Comparison of ENCODE assay signal across 8 cellular contexts in genomic region chr11:46361283-46362145, GRCh38. TPM values are rescaled to one million over a fixed set of nuclear protein-coding genes. Genes with fewer than 3 reads are reported as not detected.
DNase-seq lines count a peak whose midpoint lies in the region; ATAC-seq and TF ChIP-seq lines count a peak whose summit lies in the region.

No MANE protein-coding gene starts in this region.

- WGBS in transverse colon (ENCODE audit: low coverage in 1 of 2), 2 donors = 48 to 63% methylated on average over 2 to 26 of the region's 26 CpGs

- no peaks in the 10 kb centered on the region for H3K9me2 ChIP-seq in GM23338 (ENCODE audit: insufficient read depth)

- H3K4me1 ChIP-seq in GM23338 (ENCODE audit: insufficient read depth) (peaks cover 22% of the 10 kb centered on the region), endocrine pancreas (ENCODE audit: control insufficient read depth, insufficient read depth, low read length) (no peaks in the 10 kb centered on the region), transverse colon (peaks cover 17 to 46% (median 25%) of the 10 kb centered on the region in 4 donors)

- no peaks in the 10 kb centered on the region for H3K9me3 Mint-ChIP-seq in GM23338
- no peaks in the 10 kb centered on the region for H3K9me3 Mint-ChIP-seq in activated CD4-positive, alpha-beta T cell treated with anti-CD3 and anti-CD28 coated beads, Interleukin-2, amount 10 ng/mL, durations not matched to agents 24 days and 14 days
- H3K9me3 Mint-ChIP-seq in natural killer cell treated with Interleukin-12 subunit alpha and Interleukin-12 subunit beta and Interleukin-15 and Interleukin-18, amount 100 ng/mL, for 72 hours = no peaks in the 10 kb centered on the region

- H3K4me2 ChIP-seq in GM23338 = no peak overlapping the region

- peak; percentile 17 for ATAC-seq in GM23338
- peak; percentile 85 to 86 for ATAC-seq in natural killer cell treated with Interleukin-12 subunit alpha and Interleukin-12 subunit beta and Interleukin-15 and Interleukin-18, amount 100 ng/mL, for 72 hours

- peaks cover 3% of the 10 kb centered on the region; the same call in 2 of the 3 replicates for H3K36me3 Mint-ChIP-seq in GM23338 (ENCODE audit: low read depth)
- peaks cover 4% of the 10 kb centered on the region for H3K36me3 Mint-ChIP-seq in activated CD4-positive, alpha-beta T cell treated with anti-CD3 and anti-CD28 coated beads, Interleukin-2, amount 10 ng/mL, durations not matched to agents 24 days and 14 days (ENCODE audit: low read depth)
- H3K36me3 Mint-ChIP-seq in natural killer cell treated with Interleukin-12 subunit alpha and Interleukin-12 subunit beta and Interleukin-15 and Interleukin-18, amount 100 ng/mL, for 72 hours = no peaks in the 10 kb centered on the region

- H2AFZ ChIP-seq in GM23338 = no peak overlapping the region

- H4K20me1 ChIP-seq in GM23338 (replicated peaks; ENCODE audit: insufficient read depth) = peaks cover 23% of the 10 kb centered on the region

- H3K9me3 ChIP-seq in endocrine pancreas (ENCODE audit: control insufficient read depth, low read length) = no peaks in the 10 kb centered on the region
- no peaks in the 10 kb centered on the region for H3K9me3 ChIP-seq in transverse colon

- H3K36me3 ChIP-seq in GM23338 (ENCODE audit: insufficient read depth) (no peaks in the 10 kb centered on the region), endocrine pancreas (ENCODE audit: control insufficient read depth, insufficient read depth, low read length) (no peaks in the 10 kb centered on the region), transverse colon (no peaks in the 10 kb centered on the region)

- TF ChIP-seq POLR2A in NB4 (IDR thresholded peaks at IDR 0.05; ENCODE audit: extremely low read depth, insufficient read length) (peak; percentile 77), transverse colon (IDR thresholded peaks at IDR 0.05) (peak; percentile 26)

- no peak overlapping the region for H3K4me3 ChIP-seq in GM23338
- H3K4me3 ChIP-seq in NB4 (ENCODE audit: low read depth, low read length) = peak overlapping the region; percentile 78
- no peak overlapping the region for H3K4me3 ChIP-seq in endocrine pancreas (ENCODE audit: control insufficient read depth, insufficient read depth, low read length)
- peak overlapping the region; percentile 9 to 40 (median 18) for H3K4me3 ChIP-seq in transverse colon

- H3K27me3 ChIP-seq in GM23338 (ENCODE audit: insufficient read depth) = no peaks in the 10 kb centered on the region
- no peaks in the 10 kb centered on the region for H3K27me3 ChIP-seq in endocrine pancreas (ENCODE audit: control insufficient read depth, insufficient read depth, low read length)
- no peaks in the 10 kb centered on the region for H3K27me3 ChIP-seq in transverse colon

- no peak overlapping the region for H3K4me3 Mint-ChIP-seq in GM23338
- peak overlapping the region; percentile 88 for H3K4me3 Mint-ChIP-seq in activated CD4-positive, alpha-beta T cell treated with anti-CD3 and anti-CD28 coated beads, Interleukin-2, amount 10 ng/mL, durations not matched to agents 24 days and 14 days
- peak overlapping the region; percentile 87 for H3K4me3 Mint-ChIP-seq in natural killer cell treated with Interleukin-12 subunit alpha and Interleukin-12 subunit beta and Interleukin-15 and Interleukin-18, amount 100 ng/mL, for 72 hours

- peak overlapping the region; percentile 80 for H3K9ac ChIP-seq in endocrine pancreas (ENCODE audit: control insufficient read depth, insufficient read depth, low read length)

- peak; percentile 95 for DNase-seq in GM10266 (ENCODE audit: extremely low spot score)
- no peak for DNase-seq in GM23338 (ENCODE audit: low spot score)
- peak; percentile 94 for DNase-seq in NB4 (ENCODE audit: low read depth)
- peak; percentile 89 for DNase-seq in activated CD4-positive, alpha-beta T cell treated with anti-CD3 and anti-CD28 coated beads, Interleukin-2, amount 10 ng/mL, durations not matched to agents 24 days and 14 days
- peak; percentile 80 for DNase-seq in natural killer cell treated with Interleukin-12 subunit alpha and Interleukin-12 subunit beta and Interleukin-15 and Interleukin-18, amount 100 ng/mL, for 72 hours (ENCODE audit: low spot score)
- DNase-seq in transverse colon = peak; percentile 56
- DNase-seq in DMS79 treated with DMSO at 0.1 percent for 48 hours (lab: John Stamatoyannopoulos, UW) = no peak

- intact Hi-C loops in activated CD4-positive, alpha-beta T cell treated with anti-CD3 and anti-CD28 coated beads, Interleukin-2, amount 10 ng/mL, durations not matched to agents 24 days and 14 days (cut with micrococcal nuclease) = loop anchor here (1.0 to 2.0 kb wide), 3 partner anchors 9 to 19 kb away; partner anchors contain the start of genes DGKZ and MDK
- intact Hi-C loops in transverse colon (cut with DNase I; ENCODE audit: low total_unique reads) = no loop called here

- 0 out of 2 replicates have a peak, but pooled peaks cover 2% of the 10 kb centered on the region for H3F3A ChIP-seq in GM23338 (replicated peaks; ENCODE audit: low read depth)

- TF ChIP-seq EP300 in transverse colon (IDR thresholded peaks at IDR 0.05; ENCODE audit: low read depth) = no peak

- in situ Hi-C loops in transverse colon (cut with MboI; ENCODE audit: low pct_ligation_motif_present in 1 of 4, low pct_unique_long_range_greater_than_20kb in 1 of 4, low sequenced_read_pairs in 3 of 4) = no loop called here

- H3K79me2 ChIP-seq in GM23338 (replicated peaks; ENCODE audit: insufficient read depth) = peaks cover 60% of the 10 kb centered on the region

- peaks cover 49% of the 10 kb centered on the region for H3K4me1 Mint-ChIP-seq in GM23338
- H3K4me1 Mint-ChIP-seq in activated CD4-positive, alpha-beta T cell treated with anti-CD3 and anti-CD28 coated beads, Interleukin-2, amount 10 ng/mL, durations not matched to agents 24 days and 14 days = peaks cover 27% of the 10 kb centered on the region
- peaks cover 45 to 51% of the 10 kb centered on the region in 2 donors for H3K4me1 Mint-ChIP-seq in natural killer cell treated with Interleukin-12 subunit alpha and Interleukin-12 subunit beta and Interleukin-15 and Interleukin-18, amount 100 ng/mL, for 72 hours (ENCODE audit: low read depth in 2 of 2)

- peaks cover 7% of the 10 kb centered on the region for H3K27me3 Mint-ChIP-seq in GM23338 (ENCODE audit: insufficient read depth, low read depth, poor library complexity)
- H3K27me3 Mint-ChIP-seq in activated CD4-positive, alpha-beta T cell treated with anti-CD3 and anti-CD28 coated beads, Interleukin-2, amount 10 ng/mL, durations not matched to agents 24 days and 14 days = no peaks in the 10 kb centered on the region
- H3K27me3 Mint-ChIP-seq in natural killer cell treated with Interleukin-12 subunit alpha and Interleukin-12 subunit beta and Interleukin-15 and Interleukin-18, amount 100 ng/mL, for 72 hours = no peaks in the 10 kb centered on the region

- H3K27ac Mint-ChIP-seq in GM23338 = 0 out of 2 replicates have a peak overlapping the region, but pooled peaks have one; percentile 72
- H3K27ac Mint-ChIP-seq in activated CD4-positive, alpha-beta T cell treated with anti-CD3 and anti-CD28 coated beads, Interleukin-2, amount 10 ng/mL, durations not matched to agents 24 days and 14 days = peak overlapping the region; percentile 80
- peak overlapping the region; percentile 95 to 97 for H3K27ac Mint-ChIP-seq in natural killer cell treated with Interleukin-12 subunit alpha and Interleukin-12 subunit beta and Interleukin-15 and Interleukin-18, amount 100 ng/mL, for 72 hours

- no peak for TF ChIP-seq CTCF in GM10266 (IDR thresholded peaks at IDR 0.05; ENCODE audit: control insufficient read depth, insufficient read depth, low read depth, missing control alignments)
- no peak for TF ChIP-seq CTCF in GM23338 (conservative IDR thresholded peaks at IDR 0.05; ENCODE audit: low read depth in 2 of 2)
- TF ChIP-seq CTCF in NB4 (IDR thresholded peaks at IDR 0.05; ENCODE audit: low read depth, low read length) = no peak
- TF ChIP-seq CTCF in transverse colon (IDR thresholded peaks at IDR 0.05) = no peak

- H3K27ac ChIP-seq in GM23338 (ENCODE audit: low read depth) (0 out of 2 replicates have a peak overlapping the region, but pooled peaks have one; percentile 32), transverse colon (peak overlapping the region; percentile 67 to 80 (median 74))

TF ChIP-seq in GM23338, 12 proteins besides CTCF, POLR2A, EP300 and RAD21 (continues in another document):
- TF ChIP-seq CREB1 (CRISPR knock-in tag; IDR thresholded peaks at IDR 0.05; ENCODE audit: low read depth) = no peak
- TF ChIP-seq EZH2phosphoT487 (IDR thresholded peaks at IDR 0.05; ENCODE audit: unreplicated experiment) = no peak

RNA-seq across cellular contexts. Expression of gene DGKZ, which starts 14.3 kb away (rescaled TPM):
- 148 and 170 TPM in 2 replicates for total RNA-seq in GM23338 (2014; rRNA removed; shearing (Covaris generic))
- 45.1 and 45.7 TPM in 2 replicates for polyA plus RNA-seq in GM23338 (2016; fragmentation: Nextera tagmentation; extraction: Ambion mirVana)
- total RNA-seq in activated CD4-positive, alpha-beta T cell treated with anti-CD3 and anti-CD28 coated beads, Interleukin-2, amount 10 ng/mL, durations not matched to agents 24 days and 14 days = 87.4 and 94.7 TPM in 2 replicates
- 100 to 1,000 TPM; 104 to 207 TPM for total RNA-seq in natural killer cell treated with Interleukin-12 subunit alpha and Interleukin-12 subunit beta and Interleukin-15 and Interleukin-18, amount 100 ng/mL, for 72 hours
- total RNA-seq in transverse colon = 100 to 1,000 TPM in 1 of 4 donors, 10 to 100 TPM in 3; 56.4 to 105 (median 67.7) TPM

RNA-seq across cellular contexts. Expression of gene MDK, which starts 20.0 kb away (rescaled TPM):
- 388 and 438 TPM in 2 replicates for total RNA-seq in GM23338 (2014; rRNA removed; shearing (Covaris generic))
- 451 and 477 TPM in 2 replicates for polyA plus RNA-seq in GM23338 (2016; fragmentation: Nextera tagmentation; extraction: Ambion mirVana)
- total RNA-seq in activated CD4-positive, alpha-beta T cell treated with anti-CD3 and anti-CD28 coated beads, Interleukin-2, amount 10 ng/mL, durations not matched to agents 24 days and 14 days = 5.4 and 7.1 TPM in 2 replicates
- 1 to 10 TPM; 1.4 to 4.0 TPM for total RNA-seq in natural killer cell treated with Interleukin-12 subunit alpha and Interleukin-12 subunit beta and Interleukin-15 and Interleukin-18, amount 100 ng/mL, for 72 hours
- 100 to 1,000 TPM in 3 of 4 donors, 10 to 100 TPM in 1; 34.4 to 309 (median 180) TPM for total RNA-seq in transverse colon

RNA-seq across cellular contexts. Expression of gene CHRM4, which starts 30.1 kb away (rescaled TPM):
- total RNA-seq in GM23338 (2014; rRNA removed; shearing (Covaris generic)) = 0.93 and 0.97 TPM in 2 replicates
- not detected in 2 replicates for polyA plus RNA-seq in GM23338 (2016; fragmentation: Nextera tagmentation; extraction: Ambion mirVana)
- 0.80 and 0.84 TPM in 2 replicates for total RNA-seq in activated CD4-positive, alpha-beta T cell treated with anti-CD3 and anti-CD28 coated beads, Interleukin-2, amount 10 ng/mL, durations not matched to agents 24 days and 14 days
- total RNA-seq in natural killer cell treated with Interleukin-12 subunit alpha and Interleukin-12 subunit beta and Interleukin-15 and Interleukin-18, amount 100 ng/mL, for 72 hours = under 1 TPM; 0.75 to 0.81 TPM
- total RNA-seq in transverse colon = 1 to 10 TPM in 1 of 4 donors, under 1 TPM in 1, not detected in 2; 0.82 to 3.3 TPM

Comparison
In these comparisons a context has a peak if more than half of its experiments do, and no peak if none do; other contexts are left out.
1. DNase-seq: peak in GM10266 (single experiment), NB4 (single experiment), activated CD4-positive, alpha-beta T cell treated with anti-CD3 and anti-CD28 coated beads, Interleukin-2, amount 10 ng/mL, durations not matched to agents 24 days and 14 days (single experiment), natural killer cell treated with Interleukin-12 subunit alpha and Interleukin-12 subunit beta and Interleukin-15 and Interleukin-18, amount 100 ng/mL, for 72 hours (single experiment) and transverse colon (single experiment); none in GM23338 (single experiment) and DMS79 treated with DMSO at 0.1 percent for 48 hours (single experiment).
2. H3K4me3 ChIP-seq: peak in NB4 (single experiment) and transverse colon (4 of 4); none in GM23338 (single experiment) and endocrine pancreas (single experiment).
3. Peak in every context shown above with its lines, with median percentiles within 50 percentile points of each other: H3K27ac Mint-ChIP-seq.